1 cellular context compared by ENCODE assay signal in genomic region chr10:110567201-110568054, GRCh38.
TF ChIP-seq lines count a peak whose summit lies in the region.

SMC3 (plus strand) TSS chr10:110567695; CDS start chr10:110567817, 122 bp downstream.

TF ChIP-seq in HEK293, 187 proteins besides CTCF, POLR2A, EP300 and RAD21 (continued from another document and continues in another):
- TF ChIP-seq ZSCAN23 (tag by site-specific recombination; IDR thresholded peaks at IDR 0.05) (0 out of 2 replicates have a peak, but pooled peaks have one; percentile 40), SP7 (tag by site-specific recombination; IDR thresholded peaks at IDR 0.05) (peak; percentile 69), ZBTB7A (tag by site-specific recombination; IDR thresholded peaks at IDR 0.05; ENCODE audit: low read depth) (peak; percentile 92), KLF17 (tag by site-specific recombination; IDR thresholded peaks at IDR 0.05) (peak; percentile 87), ZBTB8A (tag by site-specific recombination; IDR thresholded peaks at IDR 0.05) (no peak), PATZ1 (tag by site-specific recombination; IDR thresholded peaks at IDR 0.05) (peak; percentile 73), INSM2 (tag by site-specific recombination; IDR thresholded peaks at IDR 0.05) (peak; percentile 84), ZBTB10 (tag by site-specific recombination; IDR thresholded peaks at IDR 0.05) (peak; percentile 34; the same call in 1 of the 2 replicates), ZNF639 (tag by site-specific recombination; IDR thresholded peaks at IDR 0.05) (peak; percentile 63; the same call in 1 of the 2 replicates), ZBTB44 (tag by site-specific recombination; IDR thresholded peaks at IDR 0.05) (no peak), PRDM10 (tag by site-specific recombination; IDR thresholded peaks at IDR 0.05) (peak; percentile 100), ZNF521 (tag by site-specific recombination; IDR thresholded peaks at IDR 0.05) (no peak), ZNF449 (tag by site-specific recombination; IDR thresholded peaks at IDR 0.05) (no peak), BCL11B (tag by site-specific recombination; IDR thresholded peaks at IDR 0.05; ENCODE audit: low read depth) (peak; percentile 53; the same call in 1 of the 2 replicates), SCRT1 (tag by site-specific recombination; IDR thresholded peaks at IDR 0.05; ENCODE audit: borderline replicate concordance) (no peak), ZNF548 (tag by site-specific recombination; IDR thresholded peaks at IDR 0.05) (no peak), KLF1 (tag by site-specific recombination; IDR thresholded peaks at IDR 0.05) (peak; percentile 37), ZNF324 (tag by site-specific recombination; IDR thresholded peaks at IDR 0.05) (peak; percentile 65), KLF9 (tag by site-specific recombination; IDR thresholded peaks at IDR 0.05; ENCODE audit: low read depth) (peak; percentile 81), YY1 (tag by site-specific recombination; IDR thresholded peaks at IDR 0.05) (peak; percentile 90), BCL11A (tag by site-specific recombination; IDR thresholded peaks at IDR 0.05; ENCODE audit: low read depth) (0 out of 2 replicates have a peak, but pooled peaks have one; percentile 56), ZNF692 (tag by site-specific recombination; IDR thresholded peaks at IDR 0.05) (peak; percentile 66), ZNF362 (tag by site-specific recombination; IDR thresholded peaks at IDR 0.05) (peak; percentile 90), ZNF610 (tag by site-specific recombination; IDR thresholded peaks at IDR 0.05; ENCODE audit: borderline replicate concordance) (peak; percentile 90; the same call in 1 of the 2 replicates), ZNF140 (tag by site-specific recombination; IDR thresholded peaks at IDR 0.05) (no peak), ZSCAN18 (tag by site-specific recombination; IDR thresholded peaks at IDR 0.05) (no peak), KLF8 (tag by site-specific recombination; IDR thresholded peaks at IDR 0.05) (peak; percentile 60), ZBTB26 (tag by site-specific recombination; optimal IDR thresholded peaks at IDR 0.05) (peak; percentile 87), ZNF248 (tag by site-specific recombination; IDR thresholded peaks at IDR 0.05) (no peak)
